In the genomic region with DNA sequence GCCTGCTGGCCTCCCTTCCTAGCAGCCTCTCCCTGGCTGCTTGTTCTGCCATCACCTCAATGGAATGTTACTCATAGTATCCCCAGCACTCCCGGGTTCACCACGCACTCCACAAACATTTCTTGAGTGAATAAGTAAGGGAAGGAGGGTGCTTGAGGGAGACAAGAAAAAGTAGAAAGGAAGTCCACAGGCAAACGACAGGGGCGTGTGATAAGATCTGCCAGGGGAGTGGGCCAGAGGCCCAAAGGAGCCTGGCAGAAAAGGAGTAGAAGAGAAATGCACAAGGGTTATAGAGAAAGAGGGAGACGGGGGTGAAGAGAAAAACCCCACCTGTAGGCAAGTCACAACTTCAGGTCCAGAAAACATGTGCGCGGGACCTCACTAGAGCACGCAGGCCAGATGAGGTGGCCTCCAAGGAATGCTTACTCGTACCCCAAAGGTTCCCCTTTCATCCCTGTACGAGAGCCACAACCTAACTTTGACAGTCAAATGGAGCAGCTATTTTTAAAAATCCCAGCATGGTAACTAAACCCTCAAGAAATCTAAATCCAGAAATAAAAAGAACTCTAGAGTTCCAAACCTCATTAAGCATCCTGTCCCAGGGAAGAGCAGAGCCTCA, we compare ENCODE assay signal across 9 cellular contexts. TPM values are rescaled to one million over a fixed set of nuclear protein-coding genes. Genes with fewer than 3 reads are reported as not detected.
A peak's percentile ranks its signal among the peaks of the same experiment; 100 is the strongest.
DNase-seq lines count a peak whose midpoint lies in the region; ATAC-seq and TF ChIP-seq lines count a peak whose summit lies in the region.
"Had no signal": no experiment of that assay in that cellular context is flagged by ENCODE, and none has a peak within 500 bp of the region (broad histone marks: within the 10 kb centered on the region; RNA-seq: fewer than 3 reads in every experiment).

No MANE protein-coding gene starts in this region.

- no peak overlapping the region for H3K4me3 ChIP-seq in aorta (ENCODE audit: low read length in 2 of 2)
- H3K4me3 ChIP-seq in WERI-Rb-1 (ENCODE audit: low read depth, low read length) = no peak overlapping the region

- no peaks in the 10 kb centered on the region for H3K27me3 ChIP-seq in aorta (ENCODE audit: control insufficient read depth in 1 of 2, insufficient read depth in 2 of 2, low read length in 1 of 2)
- H3K27me3 ChIP-seq in WERI-Rb-1 (ENCODE audit: insufficient read depth, low read depth, severe bottlenecking) = no peaks in the 10 kb centered on the region

- peaks cover 5 to 6% of the 10 kb centered on the region in 2 donors for H3K4me1 ChIP-seq in aorta (ENCODE audit: control insufficient read depth in 1 of 2, insufficient read depth in 2 of 2, low read length in 2 of 2)

- H3K27ac Mint-ChIP-seq in activated T-cell treated with anti-CD3 and anti-CD28 coated beads, Interleukin-2, amount 50 U/mL, for 24 hours = peak overlapping the region; percentile 50
- H3K27ac Mint-ChIP-seq in activated T-cell treated with anti-CD3 and anti-CD28 coated beads, Interleukin-2, amount 50 U/mL, for 72 hours = no peak overlapping the region
- peak overlapping the region; percentile 96 for H3K27ac Mint-ChIP-seq in dendritic cell treated with granulocyte-macrophage colony-stimulating factor and Interleukin-4, amounts not matched to agents 40 ng/mL and 50 ng/mL, for 4 days
- peak overlapping the region; percentile 95 for H3K27ac Mint-ChIP-seq in mesothelial cell of epicardium

- H3K36me3 Mint-ChIP-seq in activated T-cell treated with anti-CD3 and anti-CD28 coated beads, Interleukin-2, amount 50 U/mL, for 24 hours (ENCODE audit: low read depth) = peaks cover 50% of the 10 kb centered on the region
- H3K36me3 Mint-ChIP-seq in activated T-cell treated with anti-CD3 and anti-CD28 coated beads, Interleukin-2, amount 50 U/mL, for 72 hours (ENCODE audit: insufficient read depth in 2 of 2) = peaks cover 3 to 4% of the 10 kb centered on the region in 2 donors
- peaks cover 65% of the 10 kb centered on the region for H3K36me3 Mint-ChIP-seq in dendritic cell treated with granulocyte-macrophage colony-stimulating factor and Interleukin-4, amounts not matched to agents 40 ng/mL and 50 ng/mL, for 4 days (ENCODE audit: low read depth)
- no peaks in the 10 kb centered on the region for H3K36me3 Mint-ChIP-seq in mesothelial cell of epicardium

- no peaks in the 10 kb centered on the region for H3K36me3 ChIP-seq in aorta (ENCODE audit: control insufficient read depth in 1 of 2, insufficient read depth in 2 of 2, low read length in 1 of 2)
- no peaks in the 10 kb centered on the region for H3K36me3 ChIP-seq in WERI-Rb-1

- H3K27ac ChIP-seq in aorta (ENCODE audit: low read depth in 1 of 2, low read length in 2 of 2) (peak overlapping the region; percentile 83 to 89), WERI-Rb-1 (no peak overlapping the region)

- TF ChIP-seq CTCF in mesothelial cell of epicardium (IDR thresholded peaks at IDR 0.05; ENCODE audit: unreplicated experiment) = no peak
- no peak for TF ChIP-seq CTCF in WERI-Rb-1 (IDR thresholded peaks at IDR 0.05; ENCODE audit: low read depth, low read length)

- H3K27me3 Mint-ChIP-seq in activated T-cell treated with anti-CD3 and anti-CD28 coated beads, Interleukin-2, amount 50 U/mL, for 24 hours = no peaks in the 10 kb centered on the region
- H3K27me3 Mint-ChIP-seq in activated T-cell treated with anti-CD3 and anti-CD28 coated beads, Interleukin-2, amount 50 U/mL, for 72 hours (ENCODE audit: low read depth) = no peaks in the 10 kb centered on the region
- no peaks in the 10 kb centered on the region for H3K27me3 Mint-ChIP-seq in dendritic cell treated with granulocyte-macrophage colony-stimulating factor and Interleukin-4, amounts not matched to agents 40 ng/mL and 50 ng/mL, for 4 days
- H3K27me3 Mint-ChIP-seq in mesothelial cell of epicardium (ENCODE audit: low read depth) = no peaks in the 10 kb centered on the region

- H3K4me3 Mint-ChIP-seq in activated T-cell treated with anti-CD3 and anti-CD28 coated beads, Interleukin-2, amount 50 U/mL, for 24 hours = no peak overlapping the region
- no peak overlapping the region for H3K4me3 Mint-ChIP-seq in activated T-cell treated with anti-CD3 and anti-CD28 coated beads, Interleukin-2, amount 50 U/mL, for 72 hours
- H3K4me3 Mint-ChIP-seq in dendritic cell treated with granulocyte-macrophage colony-stimulating factor and Interleukin-4, amounts not matched to agents 40 ng/mL and 50 ng/mL, for 4 days = peak overlapping the region; percentile 76
- peak overlapping the region; percentile 7 for H3K4me3 Mint-ChIP-seq in mesothelial cell of epicardium

- no peak for ATAC-seq in activated T-cell treated with anti-CD3 and anti-CD28 coated beads, Interleukin-2, amount 50 U/mL, for 72 hours (replicated peaks in 1 of 2)
- ATAC-seq in aorta (ENCODE audit: low FRiP score) = peak; percentile 60

- peaks cover 67% of the 10 kb centered on the region for H3K4me1 Mint-ChIP-seq in activated T-cell treated with anti-CD3 and anti-CD28 coated beads, Interleukin-2, amount 50 U/mL, for 24 hours (ENCODE audit: low read depth)
- H3K4me1 Mint-ChIP-seq in activated T-cell treated with anti-CD3 and anti-CD28 coated beads, Interleukin-2, amount 50 U/mL, for 72 hours (ENCODE audit: low read depth) = peaks cover 60% of the 10 kb centered on the region
- peaks cover 82% of the 10 kb centered on the region for H3K4me1 Mint-ChIP-seq in dendritic cell treated with granulocyte-macrophage colony-stimulating factor and Interleukin-4, amounts not matched to agents 40 ng/mL and 50 ng/mL, for 4 days (ENCODE audit: low read depth)
- peaks cover 54% of the 10 kb centered on the region for H3K4me1 Mint-ChIP-seq in mesothelial cell of epicardium

- no peaks in the 10 kb centered on the region for H3K9me3 ChIP-seq in aorta (ENCODE audit: control insufficient read depth, low read length)
- no peaks in the 10 kb centered on the region for H3K9me3 ChIP-seq in WERI-Rb-1 (ENCODE audit: severe bottlenecking)

- no peak for DNase-seq in activated T-cell treated with anti-CD3 and anti-CD28 coated beads, Interleukin-2, amount 50 U/mL, for 24 hours
- DNase-seq in activated T-cell treated with anti-CD3 and anti-CD28 coated beads, Interleukin-2, amount 50 U/mL, for 72 hours = no peak
- DNase-seq in mesothelial cell of epicardium (ENCODE audit: low spot score in 2 of 2, unreplicated experiment in 2 of 2) = no peak
- peak in 1 of 2 donors; percentile 77 for DNase-seq in aorta
- no peak for DNase-seq in GM19238 (ENCODE audit: insufficient read length, low spot score)
- DNase-seq in WERI-Rb-1 = no peak
- no peak for DNase-seq in DMS153 (lab: John Stamatoyannopoulos, UW)
- DNase-seq: NCI-H446 treated with DMSO at 0.1 percent for 48 hours had no signal

- WGBS in aorta, 2 donors = 12 to 15% methylated on average over 10 of the region's 10 CpGs

- intact Hi-C loops in dendritic cell treated with granulocyte-macrophage colony-stimulating factor and Interleukin-4, amounts not matched to agents 40 ng/mL and 50 ng/mL, for 4 days (cut with micrococcal nuclease) = no loop called here
- intact Hi-C loops in aorta (cut with DNase I) = no loop called here

- H3K9me3 Mint-ChIP-seq in activated T-cell treated with anti-CD3 and anti-CD28 coated beads, Interleukin-2, amount 50 U/mL, for 24 hours = no peaks in the 10 kb centered on the region
- no peaks in the 10 kb centered on the region for H3K9me3 Mint-ChIP-seq in activated T-cell treated with anti-CD3 and anti-CD28 coated beads, Interleukin-2, amount 50 U/mL, for 72 hours
- no peaks in the 10 kb centered on the region for H3K9me3 Mint-ChIP-seq in dendritic cell treated with granulocyte-macrophage colony-stimulating factor and Interleukin-4, amounts not matched to agents 40 ng/mL and 50 ng/mL, for 4 days
- H3K9me3 Mint-ChIP-seq in mesothelial cell of epicardium = no peaks in the 10 kb centered on the region

RNA-seq across cellular contexts. Expression of gene ZDHHC7, which starts 6.6 kb away (rescaled TPM):
- 10 to 100 TPM; 27.5 to 33.7 TPM for total RNA-seq in activated T-cell treated with anti-CD3 and anti-CD28 coated beads, Interleukin-2, amount 50 U/mL, for 72 hours
- total RNA-seq in mesothelial cell of epicardium (45.4 to 47.9 TPM (median 45.7 TPM) in 3 replicates), aorta (10 to 100 TPM; 35.9 to 57.0 TPM)
- 10 to 100 TPM; 11.4 to 36.3 TPM for polyA plus RNA-seq in aorta

RNA-seq across cellular contexts. Expression of gene KIAA0513, which starts 22.9 kb away (rescaled TPM):
- total RNA-seq in activated T-cell treated with anti-CD3 and anti-CD28 coated beads, Interleukin-2, amount 50 U/mL, for 72 hours = 10 to 100 TPM; 10.6 to 14.5 TPM
- 6.0 to 7.5 TPM (median 6.8 TPM) in 3 replicates for total RNA-seq in mesothelial cell of epicardium
- total RNA-seq in aorta = 10 to 100 TPM; 15.1 to 17.7 TPM
- polyA plus RNA-seq in aorta = 1 to 10 TPM; 3.4 to 5.5 TPM

Comparison
In these comparisons a context has a peak if more than half of its experiments do, and no peak if none do; other contexts are left out.
1. H3K4me3 Mint-ChIP-seq: peak in dendritic cell treated with granulocyte-macrophage colony-stimulating factor and Interleukin-4, amounts not matched to agents 40 ng/mL and 50 ng/mL, for 4 days (single experiment) and mesothelial cell of epicardium (single experiment); none in activated T-cell treated with anti-CD3 and anti-CD28 coated beads, Interleukin-2, amount 50 U/mL, for 24 hours (single experiment) and activated T-cell treated with anti-CD3 and anti-CD28 coated beads, Interleukin-2, amount 50 U/mL, for 72 hours (0 of 2).